9 cellular contexts compared by ENCODE assay signal in genomic region chr2:105338020-105338385, GRCh38. TPM values are rescaled to one million over a fixed set of nuclear protein-coding genes. Genes with fewer than 3 reads are reported as not detected.
A peak's percentile ranks its signal among the peaks of the same experiment; 100 is the strongest.
DNase-seq lines count a peak whose midpoint lies in the region; ATAC-seq, FAIRE-seq and TF ChIP-seq lines count a peak whose summit lies in the region.
"Had no signal": no experiment of that assay in that cellular context is flagged by ENCODE, and none has a peak within 500 bp of the region (broad histone marks: within the 10 kb centered on the region; RNA-seq: fewer than 3 reads in every experiment).

No MANE protein-coding gene starts in this region.

- H3K27ac ChIP-seq in layer of hippocampus (ENCODE audit: low read depth, low read length): peak overlapping the region; percentile 95
- H3K27ac ChIP-seq in tibial artery: peak overlapping the region; percentile 91 to 92

- H3K27me3 ChIP-seq in layer of hippocampus (ENCODE audit: control insufficient read depth, insufficient read depth, low read length): no peaks in the 10 kb centered on the region
- no peaks in the 10 kb centered on the region for H3K27me3 ChIP-seq in tibial artery

- ATAC-seq in HG03103 (IDR thresholded peaks at IDR 0.05; ENCODE audit: low read depth, unreplicated experiment): peak; percentile 7

- peak overlapping the region; percentile 100 for H3K27ac Mint-ChIP-seq in activated CD4-positive, alpha-beta T cell treated with anti-CD3 and anti-CD28 coated beads, Interleukin-2, amount 10 ng/mL, durations not matched to agents 24 days and 14 days
- peak overlapping the region; percentile 100 for H3K27ac Mint-ChIP-seq in activated naive CD8-positive, alpha-beta T cell treated with anti-CD3 and anti-CD28 coated beads for 36 hours

- peaks cover 0 to 23% (median 19%) of the 10 kb centered on the region in 4 donors for H3K4me1 ChIP-seq in tibial artery

- intact Hi-C loops in activated CD4-positive, alpha-beta T cell treated with anti-CD3 and anti-CD28 coated beads, Interleukin-2, amount 10 ng/mL, durations not matched to agents 24 days and 14 days (cut with micrococcal nuclease): loop anchor here (10.0 kb wide), 2 partner anchors 407 to 757 kb away; partner anchors contain the start of gene NCK2
- intact Hi-C loops in tibial artery (cut with DNase I; ENCODE audit: low total_unique reads): no loop called here

- FAIRE-seq in RCC 7860 (lab: Jason Lieb, UNC): no peak
- FAIRE-seq: endometrium had no signal

- no peak for DNase-seq in activated CD4-positive, alpha-beta T cell treated with anti-CD3 and anti-CD28 coated beads, Interleukin-2, amount 10 ng/mL, durations not matched to agents 24 days and 14 days
- DNase-seq in activated CD4-positive, alpha-beta T cell treated with anti-CD3 and anti-CD28 coated beads, Interleukin-2, amount 50 U/mL, for 48 hours: no peak
- no peak for DNase-seq in activated naive CD8-positive, alpha-beta T cell treated with anti-CD3 and anti-CD28 coated beads for 36 hours
- DNase-seq in tibial artery (no peak), RCC 7860 (ENCODE audit: low spot score) (no peak)
- no peak for DNase-seq in effector CD4-positive, alpha-beta T cell

- peak overlapping the region; percentile 65 to 83 for H3K4me3 ChIP-seq in tibial artery

- peak overlapping the region; percentile 92 for H3K4me3 Mint-ChIP-seq in activated CD4-positive, alpha-beta T cell treated with anti-CD3 and anti-CD28 coated beads, Interleukin-2, amount 10 ng/mL, durations not matched to agents 24 days and 14 days
- H3K4me3 Mint-ChIP-seq in activated naive CD8-positive, alpha-beta T cell treated with anti-CD3 and anti-CD28 coated beads for 36 hours: peak overlapping the region; percentile 100

- H3K27me3 Mint-ChIP-seq in activated CD4-positive, alpha-beta T cell treated with anti-CD3 and anti-CD28 coated beads, Interleukin-2, amount 10 ng/mL, durations not matched to agents 24 days and 14 days: no peaks in the 10 kb centered on the region
- no peaks in the 10 kb centered on the region for H3K27me3 Mint-ChIP-seq in activated naive CD8-positive, alpha-beta T cell treated with anti-CD3 and anti-CD28 coated beads for 36 hours

- peaks cover 24 to 33% (median 27%) of the 10 kb centered on the region in 3 donors for H3K36me3 ChIP-seq in tibial artery

- H3K9me3 ChIP-seq in tibial artery: no peaks in the 10 kb centered on the region

- H3K36me3 Mint-ChIP-seq in activated CD4-positive, alpha-beta T cell treated with anti-CD3 and anti-CD28 coated beads, Interleukin-2, amount 10 ng/mL, durations not matched to agents 24 days and 14 days (ENCODE audit: low read depth): peaks cover 28% of the 10 kb centered on the region
- peaks cover 13% of the 10 kb centered on the region for H3K36me3 Mint-ChIP-seq in activated naive CD8-positive, alpha-beta T cell treated with anti-CD3 and anti-CD28 coated beads for 36 hours

- no peak for TF ChIP-seq CTCF in tibial artery (IDR thresholded peaks at IDR 0.05)

- H3K4me1 Mint-ChIP-seq in activated CD4-positive, alpha-beta T cell treated with anti-CD3 and anti-CD28 coated beads, Interleukin-2, amount 10 ng/mL, durations not matched to agents 24 days and 14 days: peaks cover 23% of the 10 kb centered on the region
- H3K4me1 Mint-ChIP-seq in activated naive CD8-positive, alpha-beta T cell treated with anti-CD3 and anti-CD28 coated beads for 36 hours: peaks cover 29% of the 10 kb centered on the region

- no peaks in the 10 kb centered on the region for H3K9me3 Mint-ChIP-seq in activated CD4-positive, alpha-beta T cell treated with anti-CD3 and anti-CD28 coated beads, Interleukin-2, amount 10 ng/mL, durations not matched to agents 24 days and 14 days
- no peaks in the 10 kb centered on the region for H3K9me3 Mint-ChIP-seq in activated naive CD8-positive, alpha-beta T cell treated with anti-CD3 and anti-CD28 coated beads for 36 hours

RNA-seq across cellular contexts. Expression of gene C2orf49, which starts 0.7 kb away (rescaled TPM):
- 20.8 and 25.5 TPM in 2 replicates for total RNA-seq in activated CD4-positive, alpha-beta T cell treated with anti-CD3 and anti-CD28 coated beads, Interleukin-2, amount 10 ng/mL, durations not matched to agents 24 days and 14 days
- 10 to 100 TPM; 19.0 to 22.4 TPM for total RNA-seq in activated naive CD8-positive, alpha-beta T cell treated with anti-CD3 and anti-CD28 coated beads for 36 hours

RNA-seq across cellular contexts. Expression of gene TGFBRAP1, which starts 8.5 kb away (rescaled TPM):
- 26.2 and 26.5 TPM in 2 replicates for total RNA-seq in activated CD4-positive, alpha-beta T cell treated with anti-CD3 and anti-CD28 coated beads, Interleukin-2, amount 10 ng/mL, durations not matched to agents 24 days and 14 days
- total RNA-seq in activated naive CD8-positive, alpha-beta T cell treated with anti-CD3 and anti-CD28 coated beads for 36 hours: 10 to 100 TPM; 28.7 to 30.1 TPM
